ENCODE assay signal across 22 cellular contexts in genomic region chr1:28026329-28026728, GRCh38.
"Had no signal": no experiment of that assay in that cellular context is flagged by ENCODE, and none has a peak within 500 bp of the region (broad histone marks: within the 10 kb centered on the region; RNA-seq: fewer than 3 reads in every experiment).

No MANE protein-coding gene starts in this region.

- H3K4me3 ChIP-seq: lung, pancreas, suprapubic skin, tibial artery, upper lobe of right lung, vagina had no signal

- H3K27me3 ChIP-seq: foreskin keratinocyte, pancreas, suprapubic skin, tibial artery, upper lobe of right lung, vagina had no signal

- H3K9me3 Mint-ChIP-seq: endodermal cell; immature natural killer cell; natural killer cell treated with Interleukin-12 subunit alpha and Interleukin-12 subunit beta and Interleukin-15 and Interleukin-18, amount 100 ng/mL, for 72 hours had no signal

- H3K4me1 ChIP-seq: foreskin keratinocyte, pancreas, suprapubic skin, upper lobe of right lung had no signal

- H3K27me3 Mint-ChIP-seq: natural killer cell treated with Interleukin-12 subunit alpha and Interleukin-12 subunit beta and Interleukin-15 and Interleukin-18, amount 100 ng/mL, for 72 hours; progenitor cell of endocrine pancreas had no signal

- H3K36me3 Mint-ChIP-seq: natural killer cell treated with Interleukin-12 subunit alpha and Interleukin-12 subunit beta and Interleukin-15 and Interleukin-18, amount 100 ng/mL, for 72 hours had no signal

- H3K4me1 Mint-ChIP-seq: endodermal cell had no signal

- H3K36me3 ChIP-seq: pancreas had no signal

- H3K4me3 Mint-ChIP-seq: endodermal cell; immature natural killer cell; natural killer cell treated with Interleukin-12 subunit alpha and Interleukin-12 subunit beta and Interleukin-15 and Interleukin-18, amount 100 ng/mL, for 72 hours had no signal

- H3K27ac Mint-ChIP-seq: endodermal cell, progenitor cell of endocrine pancreas had no signal

- ATAC-seq: foreskin keratinocyte; left cardiac atrium; left ventricle myocardium superior; natural killer cell treated with Interleukin-12 subunit alpha and Interleukin-12 subunit beta and Interleukin-15 and Interleukin-18, amount 100 ng/mL, for 72 hours; pancreas; right cardiac atrium; upper lobe of right lung had no signal

- H3K9me3 ChIP-seq: pancreas, suprapubic skin, tibial artery, upper lobe of right lung, vagina had no signal

- H3K27ac ChIP-seq: foreskin keratinocyte, pancreas, suprapubic skin, tibial artery, upper lobe of right lung, vagina had no signal

- DNase-seq: dermis blood vessel endothelial cell; endodermal cell; erythroblast; foreskin keratinocyte; immature natural killer cell; left cardiac atrium; left ventricle myocardium superior; mesenchymal stem cell; midbrain; occipital lobe; pancreas; right cardiac atrium; small intestine; stimulated activated CD4-positive, alpha-beta T cell treated with anti-CD3 and anti-CD28 coated beads, Interleukin-12 subunit alpha, Interleukin-12 subunit beta, amount 100 ng/mL, for 4 hours; stimulated activated naive CD4-positive, alpha-beta T cell treated with Interleukin-2 at 50 U/mL for 16 hours; tibial artery; upper lobe of right lung had no signal
